ENCODE assay signal across 8 cellular contexts in genomic region chr17:82153745-82154375, GRCh38. TPM values are rescaled to one million over a fixed set of nuclear protein-coding genes. Genes with fewer than 3 reads are reported as not detected.
DNase-seq lines count a peak whose midpoint lies in the region; ATAC-seq, FAIRE-seq and TF ChIP-seq lines count a peak whose summit lies in the region.

No MANE protein-coding gene starts in this region.

- no peaks in the 10 kb centered on the region for H3K79me2 ChIP-seq in GM12878 (ENCODE audit: control insufficient read depth, insufficient read depth, low read length)

- TF ChIP-seq RAD21 in GM12878 (IDR thresholded peaks at IDR 0.05; ENCODE audit: insufficient read depth, low read depth, low read length), result peak; percentile 95

- H3K4me3 ChIP-seq in GM12878 (no peak overlapping the region), iPS DF 6.9 (ENCODE audit: low read length) (no peak overlapping the region)

- FAIRE-seq in TTC549 (lab: Jason Lieb, UNC), result peak; percentile 50
- FAIRE-seq in GM12878 (lab: Jason Lieb, UNC), result peak; percentile 93

- H4K20me1 ChIP-seq in GM12878 (ENCODE audit: control insufficient read depth, insufficient read depth), result no peaks in the 10 kb centered on the region

- H3K27ac ChIP-seq in GM12878 (ENCODE audit: control insufficient read depth, insufficient read depth), result no peak overlapping the region
- H3K27ac ChIP-seq in iPS DF 6.9 (ENCODE audit: low read length), result no peak overlapping the region

- DNase-seq in A172 (ENCODE audit: low spot score) (peak; percentile 48), GM13977 (ENCODE audit: low spot score) (peak; percentile 93), NCI-H146 (lab: John Stamatoyannopoulos, UW) (peak; percentile 57), GM12878 (ENCODE audit: low read depth, low spot score) (no peak), iPS DF 6.9 (ENCODE audit: low read depth, low spot score) (peak; percentile 71), mesenteric fat pad (ENCODE audit: low spot score) (no peak)
- DNase-seq in stimulated activated CD4-positive, alpha-beta T cell treated with anti-CD3 and anti-CD28 coated beads, Interleukin-12 subunit alpha, Interleukin-12 subunit beta, amount 100 ng/mL, for 4 hours, result peak; percentile 76

- WGBS in GM12878 (ENCODE audit: insufficient coverage, insufficient replicate concordance, low lambda C conversion rate, missing lambda C conversion rate), result 49% methylated on average over 16 of the region's 16 CpGs
- WGBS in iPS DF 6.9 (ENCODE audit: insufficient coverage, insufficient read length), result no CpG with 5 or more reads among the region's 16 CpGs

- H2AFZ ChIP-seq in GM12878 (ENCODE audit: control insufficient read depth, low read depth, low read length), result no peak overlapping the region

- TF ChIP-seq CTCF in GM13977 (IDR thresholded peaks at IDR 0.05; ENCODE audit: extremely low read depth, insufficient read depth, missing control alignments) (peak; percentile 93), GM12878 (IDR thresholded peaks at IDR 0.05 in 2 of 3, conservative IDR thresholded peaks at IDR 0.05 in 1 of 3; ENCODE audit: control insufficient read depth in 2 of 3, extremely low read depth in 1 of 3, insufficient read depth in 1 of 3, low read depth in 3 of 3, low read length in 3 of 3) (peak; percentile 86 to 93 (median 91))

- H3K9me3 ChIP-seq in GM12878 (replicated peaks; ENCODE audit: control insufficient read depth, insufficient read depth, low read length) (no peaks in the 10 kb centered on the region), iPS DF 6.9 (ENCODE audit: control insufficient read depth, insufficient read depth, low read length) (no peaks in the 10 kb centered on the region)

- BruUV-seq in GM12878 (replicated peaks; lab: Mats Ljungman, UMichigan), result no TSS peak

- H3K36me3 ChIP-seq in GM12878 (ENCODE audit: control insufficient read depth in 2 of 2, insufficient read depth in 2 of 2, low read length in 1 of 2), result no peaks in the 10 kb centered on the region
- no peaks in the 10 kb centered on the region; the same call in 1 of the 2 replicates for H3K36me3 ChIP-seq in iPS DF 6.9 (ENCODE audit: control insufficient read depth, insufficient read depth, low read length)

- H3K4me1 ChIP-seq in GM12878 (ENCODE audit: control insufficient read depth, insufficient read depth, low read length), result no peaks in the 10 kb centered on the region
- H3K4me1 ChIP-seq in iPS DF 6.9 (ENCODE audit: control insufficient read depth, insufficient read depth, low read length), result no peaks in the 10 kb centered on the region

- H3K27me3 ChIP-seq in GM12878 (replicated peaks in 1 of 2; ENCODE audit: control insufficient read depth in 2 of 2, insufficient read depth in 2 of 2, low read length in 1 of 2), result no peaks in the 10 kb centered on the region
- no peaks in the 10 kb centered on the region for H3K27me3 ChIP-seq in iPS DF 6.9 (ENCODE audit: control insufficient read depth, insufficient read depth, low read length)

- H3K4me2 ChIP-seq in GM12878 (ENCODE audit: control insufficient read depth, insufficient read depth), result no peak overlapping the region

- POLR2A ChIA-PET in GM12878 (lab: Charles Lee), result interaction anchor here (0.9 kb wide), 1 partner anchor 131 kb away, joined by 3 read pairs; the partner anchor contains the start of genes CENPX and LRRC45

- H3K9ac ChIP-seq in GM12878 (ENCODE audit: control insufficient read depth, insufficient read depth, low read length), result no peak overlapping the region

- in situ Hi-C loops in GM13977 (cut with MboI; ENCODE audit: low pct_unique_long_range_greater_than_20kb, low sequenced_read_pairs, unreplicated experiment) (no loop called here), GM12878 (cut with MboI) (no loop called here)

- peak; percentile 99 for ATAC-seq in GM12878

- intact Hi-C loops in GM12878 (cut with micrococcal nuclease; ENCODE audit: unreplicated experiment), result loop anchor here (1.0 to 5.0 kb wide), 3 partner anchors 47 to 195 kb away; no protein-coding TSS in a partner anchor

- TF ChIP-seq EP300 in GM12878 (IDR thresholded peaks at IDR 0.05; ENCODE audit: borderline replicate concordance in 1 of 2, control insufficient read depth in 1 of 2, low read depth in 2 of 2, low read length in 2 of 2), result no peak

- CTCF ChIA-PET in GM12878 (lab: Yijun Ruan, JAX), result interaction anchor here (0.8 to 2.3 kb wide), 8 partner anchors 12 to 202 kb away, joined by 3 to 19 read pairs (median 6); partner anchors contain the start of gene DCXR

- no peak for TF ChIP-seq POLR2A in GM12878 (IDR thresholded peaks at IDR 0.05; ENCODE audit: low read depth, low read length)

- RAD21 ChIA-PET in GM12878 (lab: Charles Lee; ENCODE audit: unreplicated experiment), result interaction anchor here (0.9 to 2.4 kb wide), 5 partner anchors 119 to 194 kb away, joined by 4 to 8 read pairs (median 4); partner anchors contain the start of genes CENPX and LRRC45

- SMC1A ChIA-PET in GM12878 (lab: Charles Lee; ENCODE audit: uncharacterized antibody, unreplicated experiment), result interaction anchor here (0.6 to 2.7 kb wide), 6 partner anchors 38 to 194 kb away, joined by 3 to 13 read pairs (median 4); partner anchors contain the start of gene RAC3

TF ChIP-seq in GM12878, 131 proteins besides CTCF, POLR2A, EP300 and RAD21 (continues in another document):
- TF ChIP-seq IRF5 (IDR thresholded peaks at IDR 0.05; ENCODE audit: borderline replicate concordance), result no peak
- TF ChIP-seq SMAD5 (IDR thresholded peaks at IDR 0.05; ENCODE audit: low read depth), result no peak
- TF ChIP-seq EGR1 (IDR thresholded peaks at IDR 0.05; ENCODE audit: borderline replicate concordance in 1 of 2, low read depth in 2 of 2, low read length in 2 of 2), result no peak
- no peak for TF ChIP-seq CBX3 (IDR thresholded peaks at IDR 0.05; ENCODE audit: borderline replicate concordance, low read depth)
- TF ChIP-seq ESRRA (IDR thresholded peaks at IDR 0.05; ENCODE audit: low read length), result no peak
- TF ChIP-seq BMI1 (IDR thresholded peaks at IDR 0.05; ENCODE audit: borderline replicate concordance), result no peak
- TF ChIP-seq PBX3 (IDR thresholded peaks at IDR 0.05; ENCODE audit: insufficient replicate concordance, low read depth, low read length), result no peak

RNA-seq across cellular contexts. Expression of gene FASN, which starts 55.8 kb away (rescaled TPM):
- 89.9 and 133 TPM in 2 replicates for total RNA-seq in A172 (2014; rRNA removed; shearing (Covaris generic))
- 81.2 and 110 TPM in 2 replicates for total RNA-seq in GM12878 (2013; cell fraction: nucleolus; rRNA removed)
- 67.4 and 73.8 TPM in 2 replicates for total RNA-seq in GM12878 (2014; rRNA removed)
- 18.0 and 20.8 TPM in 2 replicates for total RNA-seq in GM12878 (2014; rRNA removed; fragmentation: Illumina TruSeq; extraction: Trizol)
- 333 and 348 TPM in 2 replicates for total RNA-seq in GM12878 (2021)
- 15.3 TPM for polyA plus RNA-seq in GM12878 (2011; ENCODE audit: low read depth)
- 4.5 and 10.8 TPM in 2 replicates for polyA plus RNA-seq in GM12878 (2011; rRNA removed)
- 31.3 and 40.9 TPM in 2 replicates for polyA plus RNA-seq in GM12878 (2011; cell fraction: cytosol; rRNA removed)
- polyA plus RNA-seq in GM12878 (2011; cell fraction: nucleus; rRNA removed), result 137 and 205 TPM in 2 replicates
- 82.0 and 91.6 TPM in 2 replicates for polyA plus RNA-seq in GM12878 (2012)
- 1.6 and 12.8 TPM in 2 replicates for polyA plus RNA-seq in GM12878 (2014; fragmentation: Illumina TruSeq; extraction: Trizol)
- polyA plus RNA-seq in GM12878 (2014; fragmentation: Nextera tagmentation; extraction: Ambion mirVana), result under 1 TPM; 0.19 to 0.31 TPM
- polyA plus RNA-seq in GM12878 (2014; rRNA removed), result 87.8 and 131 TPM in 2 replicates
- 10 to 100 TPM; 40.1 to 42.5 TPM for polyA plus RNA-seq in GM12878 (2016; fragmentation: Nextera tagmentation; extraction: Ambion mirVana)
- polyA minus RNA-seq in GM12878 (2011; rRNA and poly(A)+ RNA removed), result 21.8 and 51.5 TPM in 2 replicates
- 91.7 and 93.8 TPM in 2 replicates for polyA minus RNA-seq in GM12878 (2011; cell fraction: cytosol; rRNA and poly(A)+ RNA removed)
- 35.7 and 66.9 TPM in 2 replicates for polyA minus RNA-seq in GM12878 (2011; cell fraction: nucleus; rRNA and poly(A)+ RNA removed)
- 1,109 TPM for total RNA-seq in mesenteric fat pad

RNA-seq across cellular contexts. Expression of gene CCDC57, which starts 58.8 kb away (rescaled TPM):
- 8.9 and 14.6 TPM in 2 replicates for total RNA-seq in A172 (2014; rRNA removed; shearing (Covaris generic))
- total RNA-seq in GM12878 (2013; cell fraction: nucleolus; rRNA removed), result 92.3 and 116 TPM in 2 replicates
- total RNA-seq in GM12878 (2014; rRNA removed), result 43.0 and 49.0 TPM in 2 replicates
- 36.9 and 42.5 TPM in 2 replicates for total RNA-seq in GM12878 (2014; rRNA removed; fragmentation: Illumina TruSeq; extraction: Trizol)
- total RNA-seq in GM12878 (2021), result 69.1 and 74.1 TPM in 2 replicates
- 82.9 TPM for polyA plus RNA-seq in GM12878 (2011; ENCODE audit: low read depth)
- 16.2 and 30.5 TPM in 2 replicates for polyA plus RNA-seq in GM12878 (2011; rRNA removed)
- 93.0 and 152 TPM in 2 replicates for polyA plus RNA-seq in GM12878 (2011; cell fraction: cytosol; rRNA removed)
- 97.1 and 115 TPM in 2 replicates for polyA plus RNA-seq in GM12878 (2011; cell fraction: nucleus; rRNA removed)
- 44.5 and 61.4 TPM in 2 replicates for polyA plus RNA-seq in GM12878 (2012)
- polyA plus RNA-seq in GM12878 (2014; fragmentation: Illumina TruSeq; extraction: Trizol), result 7.2 and 29.3 TPM in 2 replicates
- 10 to 100 TPM in 1 of 2 experiments, 1 to 10 TPM in 1; 5.4 to 18.0 TPM for polyA plus RNA-seq in GM12878 (2014; fragmentation: Nextera tagmentation; extraction: Ambion mirVana)
- polyA plus RNA-seq in GM12878 (2014; rRNA removed), result 123 and 135 TPM in 2 replicates
- polyA plus RNA-seq in GM12878 (2016; fragmentation: Nextera tagmentation; extraction: Ambion mirVana), result 10 to 100 TPM; 77.2 to 80.3 TPM
- polyA minus RNA-seq in GM12878 (2011; rRNA and poly(A)+ RNA removed), result 9.0 and 23.6 TPM in 2 replicates
- 7.8 and 11.4 TPM in 2 replicates for polyA minus RNA-seq in GM12878 (2011; cell fraction: cytosol; rRNA and poly(A)+ RNA removed)
- 13.3 and 20.4 TPM in 2 replicates for polyA minus RNA-seq in GM12878 (2011; cell fraction: nucleus; rRNA and poly(A)+ RNA removed)
- total RNA-seq in mesenteric fat pad, result 24.7 TPM

Comparison
In these comparisons a context has a peak if more than half of its experiments do, and no peak if none do; other contexts are left out.
1. DNase-seq: peak in A172 (single experiment), GM13977 (single experiment), NCI-H146 (single experiment), iPS DF 6.9 (single experiment) and stimulated activated CD4-positive, alpha-beta T cell treated with anti-CD3 and anti-CD28 coated beads, Interleukin-12 subunit alpha, Interleukin-12 subunit beta, amount 100 ng/mL, for 4 hours (single experiment); none in GM12878 (single experiment) and mesenteric fat pad (single experiment).